17 cellular contexts compared by ENCODE assay signal in the genomic region with DNA sequence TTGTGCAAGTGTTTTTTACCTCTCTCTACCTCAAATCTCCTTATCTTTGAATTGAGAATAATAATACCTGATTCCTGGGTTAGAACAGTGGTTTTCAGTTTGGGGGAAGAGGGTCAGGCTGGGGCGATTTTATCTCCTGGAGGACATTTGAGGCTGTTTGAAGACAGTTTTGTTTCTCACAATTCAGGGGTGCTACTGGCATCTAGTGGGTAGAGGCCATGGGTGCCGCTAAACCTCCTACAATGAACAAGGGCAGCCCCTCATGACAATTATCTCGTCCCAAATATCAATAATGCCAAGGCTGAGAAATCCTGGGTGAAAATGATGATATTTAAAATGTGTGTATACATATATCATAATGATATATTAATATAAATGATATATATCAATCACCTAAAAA.
DNase-seq lines count a peak whose midpoint lies in the region; ATAC-seq, FAIRE-seq and TF ChIP-seq lines count a peak whose summit lies in the region.
"Had no signal": no experiment of that assay in that cellular context is flagged by ENCODE, and none has a peak within 500 bp of the region (broad histone marks: within the 10 kb centered on the region; RNA-seq: fewer than 3 reads in every experiment).

No MANE protein-coding gene starts in this region.

- H3K27me3 ChIP-seq in H1 (replicated peaks in 1 of 4; ENCODE audit: control insufficient read depth in 3 of 4, extremely low read depth in 1 of 4, insufficient read depth in 3 of 4, low read length in 3 of 4): no peaks in the 10 kb centered on the region

- H3K56ac ChIP-seq in H1 (replicated peaks; ENCODE audit: insufficient read length, low read depth, low read length): no peak overlapping the region

- H2AFZ ChIP-seq in H1 (ENCODE audit: low read length): no peak overlapping the region

- peak; percentile 23 for TF ChIP-seq CTCF in GM12864 (IDR thresholded peaks at IDR 0.05; ENCODE audit: low read depth, low read length, missing control alignments)
- peak; percentile 25 to 57 (median 49) for TF ChIP-seq CTCF in H1 (IDR thresholded peaks at IDR 0.05; ENCODE audit: control extremely low read depth in 1 of 3, insufficient read depth in 1 of 3, low read depth in 1 of 3, low read length in 3 of 3)

- CTCF ChIA-PET in H1 (lab: Charles Lee; ENCODE audit: partially characterized antibody): interaction anchor here (2.9 kb wide), 1 partner anchor 252 kb away, joined by 16 read pairs; no protein-coding TSS in a partner anchor

- no peak for TF ChIP-seq EP300 in H1 (IDR thresholded peaks at IDR 0.05; ENCODE audit: borderline replicate concordance in 1 of 2, low read depth in 2 of 2, low read length in 2 of 2)

- H3K9me3 ChIP-seq in H1 (ENCODE audit: insufficient read depth in 2 of 2, low read depth in 1 of 2, low read length in 1 of 2): no peaks in the 10 kb centered on the region

- no peaks in the 10 kb centered on the region for H3K36me3 ChIP-seq in H1 (ENCODE audit: control insufficient read depth in 2 of 4, insufficient read depth in 4 of 4, low read length in 3 of 4)

- H3K23me2 ChIP-seq in H1 (ENCODE audit: low read depth, low read length): no peaks in the 10 kb centered on the region

- no peak overlapping the region for H2BK15ac ChIP-seq in H1 (ENCODE audit: low read length)

- H3K9ac ChIP-seq in H1 (replicated peaks in 1 of 4; ENCODE audit: extremely low read depth in 1 of 4, low read depth in 3 of 4, low read length in 3 of 4): no peak overlapping the region

- H3K4me3 ChIP-seq in GM12864 (ENCODE audit: low read depth, low read length) (no peak overlapping the region), H1 (ENCODE audit: extremely low read depth in 1 of 4, insufficient read depth in 2 of 4, low read depth in 3 of 4, low read length in 4 of 4) (no peak overlapping the region)
- H3K4me3 ChIP-seq: skin epidermis had no signal

- no peak for TF ChIP-seq POLR2A in H1 (IDR thresholded peaks at IDR 0.05; ENCODE audit: control extremely low read depth in 1 of 2, low read depth in 2 of 2, low read length in 2 of 2)

- H2BK120ac ChIP-seq in H1 (replicated peaks; ENCODE audit: low read depth, low read length): no peak overlapping the region

- H2BK12ac ChIP-seq in H1 (ENCODE audit: low read depth, low read length): no peak overlapping the region

- no peaks in the 10 kb centered on the region for H3K9me3 Mint-ChIP-seq in activated T-cell treated with anti-CD3 and anti-CD28 coated beads, Interleukin-2, amount 50 U/mL, for 24 hours
- H3K9me3 Mint-ChIP-seq: activated naive CD4-positive, alpha-beta T cell treated with anti-CD3 and anti-CD28 coated beads, Interleukin-2, amount 50 U/mL, for 24 hours had no signal

- no peak overlapping the region for H4K91ac ChIP-seq in H1 (replicated peaks; ENCODE audit: insufficient read length, low read length)

- no peak overlapping the region for H4K5ac ChIP-seq in H1 (ENCODE audit: insufficient read length, low read depth, low read length)

- H3K4me1 Mint-ChIP-seq in activated T-cell treated with anti-CD3 and anti-CD28 coated beads, Interleukin-2, amount 50 U/mL, for 24 hours (ENCODE audit: low read depth): no peaks in the 10 kb centered on the region
- H3K4me1 Mint-ChIP-seq: activated naive CD4-positive, alpha-beta T cell treated with anti-CD3 and anti-CD28 coated beads, Interleukin-2, amount 50 U/mL, for 24 hours; immature natural killer cell had no signal

- H3K14ac ChIP-seq in H1 (ENCODE audit: insufficient read length): no peak overlapping the region

- H3K36me3 Mint-ChIP-seq in activated T-cell treated with anti-CD3 and anti-CD28 coated beads, Interleukin-2, amount 50 U/mL, for 24 hours (ENCODE audit: low read depth): no peaks in the 10 kb centered on the region
- H3K36me3 Mint-ChIP-seq: activated naive CD4-positive, alpha-beta T cell treated with anti-CD3 and anti-CD28 coated beads, Interleukin-2, amount 50 U/mL, for 24 hours; immature natural killer cell had no signal

- no peak overlapping the region for H2BK5ac ChIP-seq in H1 (ENCODE audit: low read depth, low read length)

- H3K4ac ChIP-seq in H1 (replicated peaks; ENCODE audit: insufficient read length, low read depth, low read length): no peak overlapping the region

- no peaks in the 10 kb centered on the region for H3K27me3 Mint-ChIP-seq in activated T-cell treated with anti-CD3 and anti-CD28 coated beads, Interleukin-2, amount 50 U/mL, for 24 hours
- H3K27me3 Mint-ChIP-seq: activated naive CD4-positive, alpha-beta T cell treated with anti-CD3 and anti-CD28 coated beads, Interleukin-2, amount 50 U/mL, for 24 hours had no signal

- peak; percentile 77 to 81 for TF ChIP-seq RAD21 in H1 (IDR thresholded peaks at IDR 0.05 in 1 of 2, conservative IDR thresholded peaks at IDR 0.05 in 1 of 2; ENCODE audit: low read depth in 2 of 2, low read length in 2 of 2)

- no peaks in the 10 kb centered on the region for H3K4me1 ChIP-seq in H1 (replicated peaks in 1 of 4; ENCODE audit: control insufficient read depth in 3 of 4, insufficient read depth in 4 of 4, low read length in 3 of 4)

- no peak overlapping the region for H3K27ac ChIP-seq in H1 (ENCODE audit: low read depth, low read length)
- H3K27ac ChIP-seq: skin epidermis had no signal

- no peak overlapping the region for H3K18ac ChIP-seq in H1 (ENCODE audit: extremely low read depth, low read length)

- H3K79me1 ChIP-seq in H1 (ENCODE audit: low read depth, low read length): no peaks in the 10 kb centered on the region

- no peak overlapping the region for H3K4me3 Mint-ChIP-seq in activated T-cell treated with anti-CD3 and anti-CD28 coated beads, Interleukin-2, amount 50 U/mL, for 24 hours
- H3K4me3 Mint-ChIP-seq: activated naive CD4-positive, alpha-beta T cell treated with anti-CD3 and anti-CD28 coated beads, Interleukin-2, amount 50 U/mL, for 24 hours; immature natural killer cell had no signal

- peak; percentile 13 for DNase-seq in A172 (ENCODE audit: low spot score)
- no peak for DNase-seq in GM12864 (ENCODE audit: low read depth)
- DNase-seq in NCI-H460 (ENCODE audit: extremely low read depth, low read depth): peak; percentile 32
- no peak for DNase-seq in H1 (ENCODE audit: low read depth in 1 of 2, low spot score in 2 of 2)
- no peak for DNase-seq in kidney tubule cell (ENCODE audit: low spot score)
- DNase-seq in NCI-H1694 (lab: John Stamatoyannopoulos, UW): no peak
- no peak for DNase-seq in activated T-cell treated with anti-CD3 and anti-CD28 coated beads, Interleukin-2, amount 50 U/mL, for 24 hours
- DNase-seq: activated CD8-positive, alpha-beta memory T cell treated with anti-CD3 and anti-CD28 coated beads, Interleukin-2, amount 50 U/mL, for 48 hours; immature natural killer cell; NCI-H1048; NCI-H345; occipital lobe; stimulated activated naive CD4-positive, alpha-beta T cell treated with Interleukin-2 at 50 U/mL for 16 hours had no signal

- FAIRE-seq in H1 (lab: Jason Lieb, UNC): no peak
- FAIRE-seq: GM12892 had no signal

- WGBS in H1 (ENCODE audit: extremely low coverage in 1 of 2, insufficient coverage in 1 of 2, insufficient read length in 1 of 2, insufficient replicate concordance in 2 of 2, low coverage in 1 of 2, low lambda C conversion rate in 2 of 2, missing lambda C conversion rate in 1 of 2), 2 experiments: 79% methylated on average over 3 of the region's 3 CpGs; no CpG with 5 or more reads in 1 of the 2 experiments

- H2BK20ac ChIP-seq in H1 (ENCODE audit: low read length): no peak overlapping the region

- no peaks in the 10 kb centered on the region for H3K79me2 ChIP-seq in H1 (ENCODE audit: control insufficient read depth in 1 of 2, insufficient read depth in 2 of 2, low read length in 2 of 2)

- no peaks in the 10 kb centered on the region for H4K20me1 ChIP-seq in H1 (replicated peaks in 1 of 2; ENCODE audit: control insufficient read depth in 1 of 2, insufficient read depth in 2 of 2, low read length in 2 of 2)

- POLR2A ChIA-PET in H1 (lab: Charles Lee; ENCODE audit: partially characterized antibody): no interaction called here

- no peak overlapping the region for H3K4me2 ChIP-seq in H1 (ENCODE audit: insufficient read depth in 1 of 2, low read depth in 2 of 2, low read length in 2 of 2)

- H3K27ac Mint-ChIP-seq in activated T-cell treated with anti-CD3 and anti-CD28 coated beads, Interleukin-2, amount 50 U/mL, for 24 hours: no peak overlapping the region
- H3K27ac Mint-ChIP-seq: activated naive CD4-positive, alpha-beta T cell treated with anti-CD3 and anti-CD28 coated beads, Interleukin-2, amount 50 U/mL, for 24 hours; immature natural killer cell had no signal

- no peak overlapping the region for H3K23ac ChIP-seq in H1 (ENCODE audit: insufficient read length)

- no peak overlapping the region for H4K8ac ChIP-seq in H1 (ENCODE audit: extremely low read depth, insufficient read depth, low read length)

- no peak for ATAC-seq in GM21528 (IDR thresholded peaks at IDR 0.05; ENCODE audit: low FRiP score, unreplicated experiment)

- no peak overlapping the region for H2AK5ac ChIP-seq in H1 (ENCODE audit: low read depth, low read length)

TF ChIP-seq in H1, 55 proteins besides CTCF, POLR2A, EP300 and RAD21:
- no peak for TF ChIP-seq SP4 (IDR thresholded peaks at IDR 0.05; ENCODE audit: low read length)
- no peak for TF ChIP-seq TBP (IDR thresholded peaks at IDR 0.05; ENCODE audit: low read depth, low read length)

Comparison
In these comparisons a context has a peak if more than half of its experiments do, and no peak if none do; other contexts are left out.
1. DNase-seq: peak in A172 (single experiment) and NCI-H460 (single experiment); none in GM12864 (single experiment), H1 (0 of 2), kidney tubule cell (single experiment), NCI-H1694 (single experiment) and activated T-cell treated with anti-CD3 and anti-CD28 coated beads, Interleukin-2, amount 50 U/mL, for 24 hours (single experiment).